ENCODE assay signal across 8 cellular contexts in the genomic region with DNA sequence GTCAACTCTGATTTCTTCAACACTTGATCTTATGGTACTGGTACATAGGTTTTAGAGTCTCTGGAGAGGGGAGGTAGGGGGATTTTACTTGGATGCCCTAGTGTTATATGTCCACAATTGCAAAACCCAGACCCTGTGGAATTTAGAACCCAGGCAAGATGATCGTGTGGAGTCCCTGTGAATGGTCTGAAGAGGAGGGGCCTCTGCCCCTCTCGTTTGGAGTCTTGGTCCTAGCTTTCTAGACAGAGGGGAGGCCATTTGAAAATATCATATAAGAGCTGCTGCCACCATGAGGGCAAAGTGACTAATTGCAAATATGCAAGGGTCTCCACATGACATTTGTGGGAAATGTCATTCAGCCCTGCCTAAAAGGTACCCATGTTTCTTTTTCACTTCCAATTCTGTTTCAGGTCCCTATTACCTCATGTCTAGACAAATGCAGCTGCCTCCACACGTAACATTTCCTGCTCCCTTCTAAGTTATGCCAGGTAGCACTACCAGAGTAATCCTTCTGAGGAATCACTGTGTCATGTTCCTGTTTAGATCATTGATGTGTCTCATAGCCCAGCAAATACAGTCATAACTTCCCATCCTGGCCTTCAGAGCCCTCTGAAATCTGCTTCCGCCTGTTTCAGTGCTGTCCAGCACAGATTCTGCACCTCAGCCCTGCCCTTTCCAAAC.
A peak's percentile ranks its signal among the peaks of the same experiment; 100 is the strongest.
DNase-seq lines count a peak whose midpoint lies in the region; ATAC-seq and TF ChIP-seq lines count a peak whose summit lies in the region.

No MANE protein-coding gene starts in this region.

- H3K36me3 ChIP-seq in effector memory CD4-positive, alpha-beta T cell (ENCODE audit: control insufficient read depth, insufficient read depth, low read length), result peaks cover 15% of the 10 kb centered on the region
- peaks cover 0 to 14% of the 10 kb centered on the region in 2 donors for H3K36me3 ChIP-seq in thyroid gland

- H3K4me3 Mint-ChIP-seq in WTC11, result no peak overlapping the region

- H3K27me3 Mint-ChIP-seq in WTC11 (ENCODE audit: low read depth), result no peaks in the 10 kb centered on the region

- peaks cover 6% of the 10 kb centered on the region for H3K4me1 ChIP-seq in effector memory CD4-positive, alpha-beta T cell (ENCODE audit: control insufficient read depth, insufficient read depth, low read length, poor library complexity, severe bottlenecking)
- H3K4me1 ChIP-seq in thyroid gland, result peaks cover 63 to 76% of the 10 kb centered on the region in 2 donors

- peaks cover 30% of the 10 kb centered on the region for H3K4me1 Mint-ChIP-seq in WTC11

- no peaks in the 10 kb centered on the region for H3K9me3 Mint-ChIP-seq in WTC11

- H3K27ac ChIP-seq in C4-2B (no peak overlapping the region), thyroid gland (peak overlapping the region; percentile 73 to 87 (median 75))
- peak overlapping the region; percentile 32 for H3K27ac ChIP-seq in effector memory CD4-positive, alpha-beta T cell (ENCODE audit: insufficient read depth, low read length, poor library complexity, severe bottlenecking)

- H3K4me3 ChIP-seq in effector memory CD4-positive, alpha-beta T cell (ENCODE audit: insufficient read depth, low read depth, low read length, poor library complexity, severe bottlenecking), result no peak overlapping the region
- no peak overlapping the region for H3K4me3 ChIP-seq in thyroid gland (replicated peaks in 1 of 3)

- no peak for TF ChIP-seq POLR2A in thyroid gland (IDR thresholded peaks at IDR 0.05)

- peaks cover 14% of the 10 kb centered on the region for H3K36me3 Mint-ChIP-seq in WTC11

- 37 to 44% methylated on average over 4 of the region's 4 CpGs for WGBS in thyroid gland, 2 donors

- DNase-seq in NCI-H2029 treated with DMSO at 0.1 percent for 48 hours (lab: John Stamatoyannopoulos, UW) (peak; percentile 40), WTC11 (ENCODE audit: low spot score) (peak; percentile 34), middle frontal gyrus (ENCODE audit: extremely low spot score, low spot score) (peak; percentile 45), thyroid gland (peak in 1 of 2 donors; percentile 33)
- peak; percentile 5 to 14 (median 13) for DNase-seq in effector memory CD4-positive, alpha-beta T cell

- no peaks in the 10 kb centered on the region for H3K27me3 ChIP-seq in effector memory CD4-positive, alpha-beta T cell (replicated peaks; ENCODE audit: control insufficient read depth, insufficient read depth, low read length, poor library complexity, severe bottlenecking)
- H3K27me3 ChIP-seq in thyroid gland, result no peaks in the 10 kb centered on the region

- TF ChIP-seq CTCF in C4-2B (conservative IDR thresholded peaks at IDR 0.05) (peak; percentile 75), WTC11 (IDR thresholded peaks at IDR 0.05) (no peak), thyroid gland (IDR thresholded peaks at IDR 0.05) (peak; percentile 15 to 55 (median 46))

- ATAC-seq in GM18861 (IDR thresholded peaks at IDR 0.05; ENCODE audit: unreplicated experiment), result peak; percentile 67
- peak; percentile 81 for ATAC-seq in HG02981 (IDR thresholded peaks at IDR 0.05; ENCODE audit: unreplicated experiment)
- ATAC-seq in WTC11, result peak; percentile 73

- H3K9me3 ChIP-seq in effector memory CD4-positive, alpha-beta T cell (ENCODE audit: control insufficient read depth, low read length), result no peaks in the 10 kb centered on the region
- H3K9me3 ChIP-seq in thyroid gland, result no peaks in the 10 kb centered on the region

- POLR2A ChIA-PET in WTC11 (lab: Charles Lee), result interaction anchor here (1.5 kb wide), 1 partner anchor 158 kb away, joined by 3 read pairs; no protein-coding TSS in a partner anchor

- CTCF ChIA-PET in WTC11 (lab: Charles Lee), result interaction anchor here (0.6 to 3.7 kb wide), 13 partner anchors 21 to 275 kb away, joined by 3 to 68 read pairs (median 4); a partner anchor contains a TSS

- intact Hi-C loops in thyroid gland (cut with DNase I), result loop anchor here (10.0 kb wide), 1 partner anchor 169 kb away; no protein-coding TSS in a partner anchor

- no peak overlapping the region for H3K27ac Mint-ChIP-seq in WTC11

TF ChIP-seq in WTC11, 78 proteins besides CTCF, POLR2A, EP300 and RAD21:
- TF ChIP-seq ZBTB21 (CRISPR knock-in tag; IDR thresholded peaks at IDR 0.05; ENCODE audit: borderline replicate concordance) (no peak), ZNF317 (CRISPR knock-in tag; IDR thresholded peaks at IDR 0.05; ENCODE audit: borderline replicate concordance, low read depth) (no peak), TP53 (CRISPR knock-in tag; IDR thresholded peaks at IDR 0.05) (no peak), SP1 (CRISPR knock-in tag; conservative IDR thresholded peaks at IDR 0.05) (no peak), GRHL2 (CRISPR knock-in tag; IDR thresholded peaks at IDR 0.05; ENCODE audit: insufficient replicate concordance, severe bottlenecking) (no peak), GTF2I (CRISPR knock-in tag; conservative IDR thresholded peaks at IDR 0.05) (no peak), OVOL2 (CRISPR knock-in tag; IDR thresholded peaks at IDR 0.05; ENCODE audit: borderline replicate concordance) (no peak), TEAD4 (CRISPR knock-in tag; IDR thresholded peaks at IDR 0.05) (no peak), EMX1 (CRISPR knock-in tag; IDR thresholded peaks at IDR 0.05) (no peak), GABPB1 (CRISPR knock-in tag; IDR thresholded peaks at IDR 0.05) (no peak)
- TF ChIP-seq, protein P1, sequence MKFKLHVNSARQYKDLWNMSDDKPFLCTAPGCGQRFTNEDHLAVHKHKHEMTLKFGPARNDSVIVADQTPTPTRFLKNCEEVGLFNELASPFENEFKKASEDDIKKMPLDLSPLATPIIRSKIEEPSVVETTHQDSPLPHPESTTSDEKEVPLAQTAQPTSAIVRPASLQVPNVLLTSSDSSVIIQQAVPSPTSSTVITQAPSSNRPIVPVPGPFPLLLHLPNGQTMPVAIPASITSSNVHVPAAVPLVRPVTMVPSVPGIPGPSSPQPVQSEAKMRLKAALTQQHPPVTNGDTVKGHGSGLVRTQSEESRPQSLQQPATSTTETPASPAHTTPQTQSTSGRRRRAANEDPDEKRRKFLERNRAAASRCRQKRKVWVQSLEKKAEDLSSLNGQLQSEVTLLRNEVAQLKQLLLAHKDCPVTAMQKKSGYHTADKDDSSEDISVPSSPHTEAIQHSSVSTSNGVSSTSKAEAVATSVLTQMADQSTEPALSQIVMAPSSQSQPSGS (CRISPR knock-in tag; IDR thresholded peaks at IDR 0.05; ENCODE audit: borderline replicate concordance, low read depth), result no peak
- TF ChIP-seq, protein P2, sequence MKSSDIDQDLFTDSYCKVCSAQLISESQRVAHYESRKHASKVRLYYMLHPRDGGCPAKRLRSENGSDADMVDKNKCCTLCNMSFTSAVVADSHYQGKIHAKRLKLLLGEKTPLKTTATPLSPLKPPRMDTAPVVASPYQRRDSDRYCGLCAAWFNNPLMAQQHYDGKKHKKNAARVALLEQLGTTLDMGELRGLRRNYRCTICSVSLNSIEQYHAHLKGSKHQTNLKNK (CRISPR knock-in tag; IDR thresholded peaks at IDR 0.05), result no peak
- TF ChIP-seq, protein P3, sequence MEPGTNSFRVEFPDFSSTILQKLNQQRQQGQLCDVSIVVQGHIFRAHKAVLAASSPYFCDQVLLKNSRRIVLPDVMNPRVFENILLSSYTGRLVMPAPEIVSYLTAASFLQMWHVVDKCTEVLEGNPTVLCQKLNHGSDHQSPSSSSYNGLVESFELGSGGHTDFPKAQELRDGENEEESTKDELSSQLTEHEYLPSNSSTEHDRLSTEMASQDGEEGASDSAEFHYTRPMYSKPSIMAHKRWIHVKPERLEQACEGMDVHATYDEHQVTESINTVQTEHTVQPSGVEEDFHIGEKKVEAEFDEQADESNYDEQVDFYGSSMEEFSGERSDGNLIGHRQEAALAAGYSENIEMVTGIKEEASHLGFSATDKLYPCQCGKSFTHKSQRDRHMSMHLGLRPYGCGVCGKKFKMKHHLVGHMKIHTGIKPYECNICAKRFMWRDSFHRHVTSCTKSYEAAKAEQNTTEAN (CRISPR knock-in tag; IDR thresholded peaks at IDR 0.05), result no peak
- TF ChIP-seq, protein P4, sequence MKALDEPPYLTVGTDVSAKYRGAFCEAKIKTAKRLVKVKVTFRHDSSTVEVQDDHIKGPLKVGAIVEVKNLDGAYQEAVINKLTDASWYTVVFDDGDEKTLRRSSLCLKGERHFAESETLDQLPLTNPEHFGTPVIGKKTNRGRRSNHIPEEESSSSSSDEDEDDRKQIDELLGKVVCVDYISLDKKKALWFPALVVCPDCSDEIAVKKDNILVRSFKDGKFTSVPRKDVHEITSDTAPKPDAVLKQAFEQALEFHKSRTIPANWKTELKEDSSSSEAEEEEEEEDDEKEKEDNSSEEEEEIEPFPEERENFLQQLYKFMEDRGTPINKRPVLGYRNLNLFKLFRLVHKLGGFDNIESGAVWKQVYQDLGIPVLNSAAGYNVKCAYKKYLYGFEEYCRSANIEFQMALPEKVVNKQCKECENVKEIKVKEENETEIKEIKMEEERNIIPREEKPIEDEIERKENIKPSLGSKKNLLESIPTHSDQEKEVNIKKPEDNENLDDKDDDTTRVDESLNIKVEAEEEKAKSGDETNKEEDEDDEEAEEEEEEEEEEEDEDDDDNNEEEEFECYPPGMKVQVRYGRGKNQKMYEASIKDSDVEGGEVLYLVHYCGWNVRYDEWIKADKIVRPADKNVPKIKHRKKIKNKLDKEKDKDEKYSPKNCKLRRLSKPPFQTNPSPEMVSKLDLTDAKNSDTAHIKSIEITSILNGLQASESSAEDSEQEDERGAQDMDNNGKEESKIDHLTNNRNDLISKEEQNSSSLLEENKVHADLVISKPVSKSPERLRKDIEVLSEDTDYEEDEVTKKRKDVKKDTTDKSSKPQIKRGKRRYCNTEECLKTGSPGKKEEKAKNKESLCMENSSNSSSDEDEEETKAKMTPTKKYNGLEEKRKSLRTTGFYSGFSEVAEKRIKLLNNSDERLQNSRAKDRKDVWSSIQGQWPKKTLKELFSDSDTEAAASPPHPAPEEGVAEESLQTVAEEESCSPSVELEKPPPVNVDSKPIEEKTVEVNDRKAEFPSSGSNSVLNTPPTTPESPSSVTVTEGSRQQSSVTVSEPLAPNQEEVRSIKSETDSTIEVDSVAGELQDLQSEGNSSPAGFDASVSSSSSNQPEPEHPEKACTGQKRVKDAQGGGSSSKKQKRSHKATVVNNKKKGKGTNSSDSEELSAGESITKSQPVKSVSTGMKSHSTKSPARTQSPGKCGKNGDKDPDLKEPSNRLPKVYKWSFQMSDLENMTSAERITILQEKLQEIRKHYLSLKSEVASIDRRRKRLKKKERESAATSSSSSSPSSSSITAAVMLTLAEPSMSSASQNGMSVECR (CRISPR knock-in tag; IDR thresholded peaks at IDR 0.05; ENCODE audit: borderline replicate concordance), result no peak
